ENCODE assay signal across 32 cellular contexts in genomic region chr3:55669133-55669532, GRCh38.
"Had no signal": no experiment of that assay in that cellular context is flagged by ENCODE, and none has a peak within 500 bp of the region (broad histone marks: within the 10 kb centered on the region; RNA-seq: fewer than 3 reads in every experiment).

No MANE protein-coding gene starts in this region.

- DNase-seq: activated CD4-positive, alpha-beta T cell treated with anti-CD3 and anti-CD28 coated beads for 36 hours; activated CD4-positive, alpha-beta T cell treated with anti-CD3 and anti-CD28 coated beads, Interleukin-2, amount 10 ng/mL, durations not matched to agents 7 days and 5 days; activated CD4-positive, alpha-beta T cell treated with anti-CD3 and anti-CD28 coated beads, Interleukin-2, amount 50 U/mL, for 48 hours; activated CD8-positive, alpha-beta memory T cell treated with anti-CD3 and anti-CD28 coated beads, Interleukin-2, amount 50 U/mL, for 4 hours; activated CD8-positive, alpha-beta T cell treated with anti-CD3 and anti-CD28 coated beads, Interleukin-2, amount 10 ng/mL, durations not matched to agents 7 days and 5 days; activated gamma-delta T cell treated with Interleukin-2 at 50 U/mL for 16 hours; activated naive CD4-positive, alpha-beta T cell treated with anti-CD3 and anti-CD28 coated beads for 36 hours; activated T-cell treated with anti-CD3 and anti-CD28 coated beads for 4 hours; activated T-cell treated with anti-CD3 and anti-CD28 coated beads, Interleukin-2, amount 50 U/mL, for 4 hours; amniotic stem cell; aorta; NCI-H1105; NCI-H1436; NCI-H1694; NCI-H1930; NCI-H2081 treated with DMSO at 0.1 percent for 48 hours; NCI-H510A; NCI-H526; NCI-H748 treated with DMSO at 0.1 percent for 48 hours; NK-92 treated with Interleukin-12 subunit alpha and Interleukin-12 subunit beta, amount 100 ng/mL, for 24 hours; PC-3; Peyer's patch; RPMI8226; SW 1271; T-helper 1 cell; T-helper 2 cell; T-helper 9 cell had no signal

- H3K36me3 Mint-ChIP-seq: activated naive CD4-positive, alpha-beta T cell treated with anti-CD3 and anti-CD28 coated beads, Interleukin-2, amount 50 U/mL, for 72 hours had no signal

- H3K9me3 ChIP-seq: Peyer's patch had no signal

- H3K4me2 ChIP-seq: KMS-11 had no signal

- H3K4me1 Mint-ChIP-seq: activated CD4-positive, alpha-beta T cell treated with anti-CD3 and anti-CD28 coated beads for 36 hours had no signal

- H3K4me3 Mint-ChIP-seq: activated CD4-positive, alpha-beta T cell treated with anti-CD3 and anti-CD28 coated beads for 36 hours; activated CD4-positive, alpha-beta T cell treated with anti-CD3 and anti-CD28 coated beads, Interleukin-2, amount 10 ng/mL, durations not matched to agents 7 days and 5 days; activated CD8-positive, alpha-beta T cell treated with anti-CD3 and anti-CD28 coated beads, Interleukin-2, amount 10 ng/mL, durations not matched to agents 7 days and 5 days; activated naive CD4-positive, alpha-beta T cell treated with anti-CD3 and anti-CD28 coated beads for 36 hours; activated T-cell treated with anti-CD3 and anti-CD28 coated beads, Interleukin-2, amount 50 U/mL, for 4 hours; activated T-helper 1 cell treated with anti-CD3 and anti-CD28 coated beads, Interleukin-12 subunit alpha, Interleukin-12 subunit beta, Interleukin-2, Interleukin-4 antibody, amounts not matched to agents 30 ng/mL and 10 ng/mL and 1 ng/mL, durations not matched to agents 14 hours and 24 hours and 36 hours had no signal

- H3K36me3 ChIP-seq: Peyer's patch had no signal

- H3K27me3 ChIP-seq: Peyer's patch had no signal

- H3K9ac ChIP-seq: KMS-11 had no signal

- H3K4me3 ChIP-seq: Peyer's patch had no signal

- H3K27ac Mint-ChIP-seq: activated CD4-positive, alpha-beta T cell treated with anti-CD3 and anti-CD28 coated beads for 36 hours; activated CD4-positive, alpha-beta T cell treated with anti-CD3 and anti-CD28 coated beads, Interleukin-2, amount 10 ng/mL, durations not matched to agents 7 days and 5 days; activated CD8-positive, alpha-beta T cell treated with anti-CD3 and anti-CD28 coated beads, Interleukin-2, amount 10 ng/mL, durations not matched to agents 7 days and 5 days; activated naive CD4-positive, alpha-beta T cell treated with anti-CD3 and anti-CD28 coated beads for 36 hours; activated naive CD4-positive, alpha-beta T cell treated with anti-CD3 and anti-CD28 coated beads, Interleukin-2, amount 50 U/mL, for 72 hours; activated T-helper 1 cell treated with anti-CD3 and anti-CD28 coated beads, Interleukin-12 subunit alpha, Interleukin-12 subunit beta, Interleukin-2, Interleukin-4 antibody, amounts not matched to agents 30 ng/mL and 10 ng/mL and 1 ng/mL, durations not matched to agents 14 hours and 24 hours and 36 hours had no signal

- H3K27ac ChIP-seq: KMS-11, Peyer's patch had no signal

- H3K9me3 Mint-ChIP-seq: activated CD4-positive, alpha-beta T cell treated with anti-CD3 and anti-CD28 coated beads, Interleukin-2, amount 10 ng/mL, durations not matched to agents 7 days and 5 days; activated T-cell treated with anti-CD3 and anti-CD28 coated beads, Interleukin-2, amount 50 U/mL, for 4 hours had no signal

- ATAC-seq: activated CD4-positive, alpha-beta T cell treated with anti-CD3 and anti-CD28 coated beads for 36 hours; activated CD4-positive, CD25-positive, alpha-beta regulatory T cell treated with anti-CD3 and anti-CD28 coated beads, Interleukin-2, amount 50 U/mL, for 24 hours; activated CD8-positive, alpha-beta T cell treated with anti-CD3 and anti-CD28 coated beads, Interleukin-2, amount 10 ng/mL, durations not matched to agents 7 days and 5 days; activated naive CD4-positive, alpha-beta T cell treated with anti-CD3 and anti-CD28 coated beads, Interleukin-2, amount 50 U/mL, for 72 hours; activated T-cell treated with anti-CD3 and anti-CD28 coated beads, Interleukin-2, amount 50 U/mL, for 4 hours; PC-3; Right ventricle myocardium inferior had no signal
